Comparison of ENCODE assay signal across 10 cellular contexts in the genomic region with DNA sequence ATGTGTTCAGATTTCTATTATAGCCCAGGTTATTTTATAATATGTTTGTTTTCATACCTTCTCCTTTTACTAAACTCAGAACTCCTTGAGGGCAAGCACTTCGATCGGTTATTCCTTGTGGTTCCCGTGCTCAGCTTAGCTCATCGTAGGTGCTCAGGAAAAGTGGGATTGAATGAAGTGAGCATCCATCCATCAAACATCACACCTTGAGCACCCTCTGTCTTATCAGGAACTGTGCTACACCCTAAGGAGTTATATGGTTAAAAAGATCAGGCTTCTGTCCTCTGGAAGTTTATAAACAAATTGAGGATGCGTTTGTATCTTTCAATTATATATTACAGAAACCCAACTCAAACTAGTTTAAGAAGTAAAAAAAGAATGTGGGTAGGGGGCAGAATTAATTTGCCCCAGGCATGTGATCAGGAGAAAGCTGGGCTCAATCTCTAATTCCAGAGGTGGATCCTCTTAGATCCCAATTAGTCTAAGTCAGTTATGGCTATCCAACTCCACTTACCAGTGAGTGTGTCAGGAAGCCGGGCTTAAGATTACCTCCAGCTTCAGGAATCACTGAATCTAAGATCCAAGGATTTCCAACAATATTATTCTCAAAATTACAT. TPM values are rescaled to one million over a fixed set of nuclear protein-coding genes. Genes with fewer than 3 reads are reported as not detected.
A peak's percentile ranks its signal among the peaks of the same experiment; 100 is the strongest.
DNase-seq lines count a peak whose midpoint lies in the region; ATAC-seq and TF ChIP-seq lines count a peak whose summit lies in the region.
"Had no signal": no experiment of that assay in that cellular context is flagged by ENCODE, and none has a peak within 500 bp of the region (broad histone marks: within the 10 kb centered on the region; RNA-seq: fewer than 3 reads in every experiment).

No MANE protein-coding gene starts in this region.

- H3K9me3 Mint-ChIP-seq in activated T-helper 17 cell treated with anti-CD3 and anti-CD28 coated beads, Interleukin-2, amount 50 U/mL, for 72 hours = no peaks in the 10 kb centered on the region
- H3K9me3 Mint-ChIP-seq: brain had no signal

- intact Hi-C loops in mucosa of descending colon (cut with DNase I, micrococcal nuclease) = no loop called here

- DNase-seq in GM06990 (ENCODE audit: extremely low read depth, insufficient read length) (no peak), LNCaP clone FGC (ENCODE audit: low read depth) (peak; percentile 6), astrocyte of the spinal cord (ENCODE audit: low read depth, low spot score) (no peak), mucosa of descending colon (peak in 1 of 3 donors; percentile 55), DMS153 treated with DMSO at 0.1 percent for 48 hours (lab: John Stamatoyannopoulos, UW; ENCODE audit: unreplicated experiment) (no peak), NCI-H187 (lab: John Stamatoyannopoulos, UW) (no peak)
- DNase-seq: Right ventricle myocardium superior had no signal

- H3K4me1 ChIP-seq in mucosa of descending colon (ENCODE audit: low read depth) = no peaks in the 10 kb centered on the region

- H3K36me3 ChIP-seq in GM06990 (ENCODE audit: control insufficient read depth, insufficient read depth, low read length) (no peaks in the 10 kb centered on the region), mucosa of descending colon (ENCODE audit: low read depth) (no peaks in the 10 kb centered on the region)

- H3K36me3 Mint-ChIP-seq in activated T-helper 17 cell treated with anti-CD3 and anti-CD28 coated beads, Interleukin-2, amount 50 U/mL, for 72 hours (ENCODE audit: low read depth) = no peaks in the 10 kb centered on the region
- H3K36me3 Mint-ChIP-seq: brain had no signal

- no peaks in the 10 kb centered on the region for H3K9me3 ChIP-seq in mucosa of descending colon

- H3K27ac Mint-ChIP-seq in activated T-helper 17 cell treated with anti-CD3 and anti-CD28 coated beads, Interleukin-2, amount 50 U/mL, for 72 hours = no peak overlapping the region
- H3K27ac Mint-ChIP-seq: brain had no signal

- in situ Hi-C loops in astrocyte of the spinal cord (cut with HindIII; ENCODE audit: low sequenced_read_pairs) = no loop called here

- H3K27me3 Mint-ChIP-seq in activated T-helper 17 cell treated with anti-CD3 and anti-CD28 coated beads, Interleukin-2, amount 50 U/mL, for 72 hours = no peaks in the 10 kb centered on the region
- H3K27me3 Mint-ChIP-seq: brain had no signal

- ATAC-seq in mucosa of descending colon = peak; percentile 66
- ATAC-seq in activated T-helper 17 cell treated with anti-CD3 and anti-CD28 coated beads, Interleukin-2, amount 50 U/mL, for 72 hours (replicated peaks) = no peak
- ATAC-seq in HG03039 (IDR thresholded peaks at IDR 0.05; ENCODE audit: unreplicated experiment) = no peak

- H3K4me1 Mint-ChIP-seq in activated T-helper 17 cell treated with anti-CD3 and anti-CD28 coated beads, Interleukin-2, amount 50 U/mL, for 72 hours = peaks cover 24% of the 10 kb centered on the region

- peak; percentile 59 for TF ChIP-seq CTCF in GM06990 (IDR thresholded peaks at IDR 0.05; ENCODE audit: insufficient read depth, low read length, poor library complexity, severe bottlenecking)
- TF ChIP-seq CTCF in LNCaP clone FGC (IDR thresholded peaks at IDR 0.05; ENCODE audit: control insufficient read depth, extremely low read depth, insufficient read depth) = peak; percentile 67
- peak; percentile 35 for TF ChIP-seq CTCF in astrocyte of the spinal cord (IDR thresholded peaks at IDR 0.05; ENCODE audit: low read depth, low read length)
- TF ChIP-seq CTCF in mucosa of descending colon (IDR thresholded peaks at IDR 0.05) = peak; percentile 36

- H3K4me3 ChIP-seq in GM06990 (replicated peaks; ENCODE audit: low read depth, low read length) = no peak overlapping the region
- no peak overlapping the region for H3K4me3 ChIP-seq in LNCaP clone FGC (ENCODE audit: low read depth, low read length)
- no peak overlapping the region for H3K4me3 ChIP-seq in astrocyte of the spinal cord (ENCODE audit: low read depth, low read length)
- no peak overlapping the region for H3K4me3 ChIP-seq in mucosa of descending colon

- H3K4me3 Mint-ChIP-seq in activated T-helper 17 cell treated with anti-CD3 and anti-CD28 coated beads, Interleukin-2, amount 50 U/mL, for 72 hours = no peak overlapping the region
- H3K4me3 Mint-ChIP-seq: brain had no signal

- H3K27me3 ChIP-seq in GM06990 (replicated peaks; ENCODE audit: control insufficient read depth, insufficient read depth, low read length) = no peaks in the 10 kb centered on the region

RNA-seq across cellular contexts. Expression of a gene that starts 59.9 kb away (rescaled TPM):
- total RNA-seq in mucosa of descending colon = 10 to 100 TPM; 23.5 to 43.3 (median 27.6) TPM
- 10 to 100 TPM; 35.4 to 41.0 TPM for total RNA-seq in activated T-helper 17 cell treated with anti-CD3 and anti-CD28 coated beads, Interleukin-2, amount 50 U/mL, for 72 hours
